Comparison of ENCODE assay signal across 8 cellular contexts in the genomic region with DNA sequence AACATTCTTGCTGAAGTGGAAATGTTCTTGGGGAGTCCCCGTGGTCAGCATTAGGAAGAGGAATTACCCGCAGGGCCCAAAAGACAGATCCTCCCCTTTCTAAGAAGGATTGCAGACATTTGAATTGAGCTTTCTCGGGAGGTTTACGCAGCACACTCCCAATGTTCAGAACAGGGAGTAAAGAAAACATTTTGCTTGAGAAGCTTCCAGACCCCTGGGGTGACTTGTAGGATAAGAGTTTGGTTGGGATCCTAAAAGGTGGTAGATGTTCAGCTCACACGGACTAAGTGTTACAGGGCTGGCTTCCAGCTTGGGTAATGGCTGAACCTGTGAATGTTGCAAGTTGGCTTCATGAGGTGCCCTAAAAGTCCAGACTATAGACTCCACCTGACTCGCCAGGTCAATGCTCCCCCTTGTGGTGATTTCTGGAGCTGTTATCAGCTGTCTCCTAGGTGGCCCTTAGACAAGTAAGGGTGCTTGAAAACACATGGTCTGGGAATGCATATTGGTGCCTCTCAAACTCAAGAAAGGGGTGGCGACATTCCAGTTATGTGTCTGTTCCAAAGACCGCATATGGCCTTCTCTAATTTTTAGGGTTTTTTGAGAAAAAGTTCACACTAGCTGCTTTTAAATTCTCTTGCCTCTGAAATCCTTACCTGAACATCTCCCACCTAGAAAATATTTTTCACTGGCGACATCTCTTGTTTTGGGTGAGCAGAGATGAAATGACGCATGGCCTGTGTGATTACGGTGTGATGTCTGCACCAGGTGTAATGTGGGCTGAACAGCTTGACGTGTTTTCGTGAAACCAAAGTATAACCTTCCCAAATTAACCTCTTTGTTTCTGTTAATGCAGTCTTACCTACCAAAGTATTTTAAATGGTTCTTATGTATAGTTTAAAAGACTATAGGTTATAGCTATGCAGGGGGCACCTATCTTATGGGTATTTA.
DNase-seq lines count a peak whose midpoint lies in the region; ATAC-seq and TF ChIP-seq lines count a peak whose summit lies in the region.

No MANE protein-coding gene starts in this region.

- DNase-seq in GM03348 (ENCODE audit: low spot score) (peak; percentile 65), T-helper 2 cell (peak in 4 of 5 experiments; percentile 27 to 66 (median 50)), astrocyte of the spinal cord (ENCODE audit: low read depth, low spot score) (peak; percentile 73), iris pigment epithelial cell (ENCODE audit: low read depth) (peak; percentile 66), mesenteric fat pad (ENCODE audit: low spot score) (no peak)
- peak; percentile 63 to 73 for DNase-seq in stimulated activated CD4-positive, alpha-beta T cell treated with anti-CD3 and anti-CD28 coated beads, Interleukin-2, amount 100 ng/mL, for 48 hours

- TF ChIP-seq CTCF in astrocyte of the spinal cord (IDR thresholded peaks at IDR 0.05; ENCODE audit: low read depth, low read length), result peak; percentile 80

- peak; percentile 92 for ATAC-seq in GM21576 (IDR thresholded peaks at IDR 0.05; ENCODE audit: unreplicated experiment)

- TF ChIP-seq RAD21 in Ishikawa (IDR thresholded peaks at IDR 0.05; ENCODE audit: low read depth), result peak; percentile 65

- H3K4me3 ChIP-seq in astrocyte of the spinal cord (ENCODE audit: low read depth, low read length), result no peak overlapping the region

- TF ChIP-seq EP300 in Ishikawa (IDR thresholded peaks at IDR 0.05; ENCODE audit: borderline replicate concordance), result no peak

- in situ Hi-C loops in astrocyte of the spinal cord (cut with HindIII; ENCODE audit: low sequenced_read_pairs), result no loop called here

TF ChIP-seq in Ishikawa, 13 proteins besides CTCF, POLR2A, EP300 and RAD21:
- TF ChIP-seq, protein P1, sequence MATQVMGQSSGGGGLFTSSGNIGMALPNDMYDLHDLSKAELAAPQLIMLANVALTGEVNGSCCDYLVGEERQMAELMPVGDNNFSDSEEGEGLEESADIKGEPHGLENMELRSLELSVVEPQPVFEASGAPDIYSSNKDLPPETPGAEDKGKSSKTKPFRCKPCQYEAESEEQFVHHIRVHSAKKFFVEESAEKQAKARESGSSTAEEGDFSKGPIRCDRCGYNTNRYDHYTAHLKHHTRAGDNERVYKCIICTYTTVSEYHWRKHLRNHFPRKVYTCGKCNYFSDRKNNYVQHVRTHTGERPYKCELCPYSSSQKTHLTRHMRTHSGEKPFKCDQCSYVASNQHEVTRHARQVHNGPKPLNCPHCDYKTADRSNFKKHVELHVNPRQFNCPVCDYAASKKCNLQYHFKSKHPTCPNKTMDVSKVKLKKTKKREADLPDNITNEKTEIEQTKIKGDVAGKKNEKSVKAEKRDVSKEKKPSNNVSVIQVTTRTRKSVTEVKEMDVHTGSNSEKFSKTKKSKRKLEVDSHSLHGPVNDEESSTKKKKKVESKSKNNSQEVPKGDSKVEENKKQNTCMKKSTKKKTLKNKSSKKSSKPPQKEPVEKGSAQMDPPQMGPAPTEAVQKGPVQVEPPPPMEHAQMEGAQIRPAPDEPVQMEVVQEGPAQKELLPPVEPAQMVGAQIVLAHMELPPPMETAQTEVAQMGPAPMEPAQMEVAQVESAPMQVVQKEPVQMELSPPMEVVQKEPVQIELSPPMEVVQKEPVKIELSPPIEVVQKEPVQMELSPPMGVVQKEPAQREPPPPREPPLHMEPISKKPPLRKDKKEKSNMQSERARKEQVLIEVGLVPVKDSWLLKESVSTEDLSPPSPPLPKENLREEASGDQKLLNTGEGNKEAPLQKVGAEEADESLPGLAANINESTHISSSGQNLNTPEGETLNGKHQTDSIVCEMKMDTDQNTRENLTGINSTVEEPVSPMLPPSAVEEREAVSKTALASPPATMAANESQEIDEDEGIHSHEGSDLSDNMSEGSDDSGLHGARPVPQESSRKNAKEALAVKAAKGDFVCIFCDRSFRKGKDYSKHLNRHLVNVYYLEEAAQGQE (IDR thresholded peaks at IDR 0.05; ENCODE audit: low read depth), result no peak
- TF ChIP-seq YY1 (IDR thresholded peaks at IDR 0.05; ENCODE audit: low read depth), result 0 out of 2 replicates have a peak, but pooled peaks have one; percentile 16
TF ChIP-seq in Ishikawa: peak in this region for 1.
